10 cellular contexts compared by ENCODE assay signal in the genomic region with DNA sequence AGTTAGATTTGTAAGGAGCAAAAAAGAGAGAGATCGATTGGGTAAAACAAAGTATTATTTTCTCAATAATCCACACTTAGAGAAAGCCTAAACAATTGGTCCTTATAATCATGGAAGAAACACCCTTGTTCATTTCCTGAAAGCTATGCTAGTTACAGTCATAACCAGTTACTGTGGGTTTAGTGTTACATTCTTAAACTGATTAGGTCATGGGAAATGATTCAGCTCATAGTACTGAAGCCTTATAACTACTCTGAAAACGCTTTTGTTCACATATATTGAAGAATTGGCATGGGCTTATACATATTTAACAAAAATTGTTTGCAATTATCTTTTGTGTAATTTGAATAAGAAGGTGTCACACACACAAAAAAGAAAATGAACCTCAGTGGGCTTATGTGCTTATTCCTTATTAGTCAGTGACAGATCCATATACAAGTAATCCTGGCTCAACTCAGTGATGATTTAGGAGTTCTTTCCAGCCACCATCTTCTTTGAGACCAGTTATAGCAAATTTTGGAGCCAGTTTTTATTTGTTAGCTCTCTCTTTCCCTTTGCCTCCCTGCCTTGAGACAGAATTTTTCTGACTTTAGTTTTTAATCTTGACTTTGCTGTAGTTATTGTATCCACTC.
A peak's percentile ranks its signal among the peaks of the same experiment; 100 is the strongest.
DNase-seq lines count a peak whose midpoint lies in the region; ATAC-seq, FAIRE-seq and TF ChIP-seq lines count a peak whose summit lies in the region.
"Had no signal": no experiment of that assay in that cellular context is flagged by ENCODE, and none has a peak within 500 bp of the region (broad histone marks: within the 10 kb centered on the region; RNA-seq: fewer than 3 reads in every experiment).

No MANE protein-coding gene starts in this region.

- ATAC-seq in GM18498 (IDR thresholded peaks at IDR 0.05; ENCODE audit: unreplicated experiment), result peak; percentile 86
- peak; percentile 84 for ATAC-seq in HG02678 (IDR thresholded peaks at IDR 0.05; ENCODE audit: unreplicated experiment)

- intact Hi-C loops in kidney (cut with DNase I) (no loop called here), ovary (cut with DNase I) (no loop called here)
- intact Hi-C loops in activated CD4-positive, alpha-beta memory T cell treated with anti-CD3 and anti-CD28 coated beads for 36 hours (cut with micrococcal nuclease), result loop anchor here (1.0 to 2.0 kb wide), 7 partner anchors 51 to 361 kb away; a partner anchor contains a TSS

- H3K4me3 ChIP-seq in kidney (ENCODE audit: low read length in 2 of 2) (no peak overlapping the region), ovary (no peak overlapping the region)

- no peaks in the 10 kb centered on the region for H3K27me3 ChIP-seq in ovary

- POLR2A ChIA-PET in RWPE1 (lab: Yijun Ruan, JAX; ENCODE audit: low non-redundant PET), result no interaction called here
- POLR2A ChIA-PET in activated CD4-positive, alpha-beta memory T cell treated with anti-CD3 and anti-CD28 coated beads for 36 hours (lab: Charles Lee), result interaction anchor here (1.2 kb wide), 1 partner anchor 114 kb away, joined by 4 read pairs; no protein-coding TSS in a partner anchor

- peaks cover 8% of the 10 kb centered on the region for H3K27me3 Mint-ChIP-seq in activated CD4-positive, alpha-beta memory T cell treated with anti-CD3 and anti-CD28 coated beads for 36 hours

- no peak overlapping the region for H3K9ac ChIP-seq in kidney (ENCODE audit: low read length in 2 of 2)
- H3K9ac ChIP-seq: KMS-11 had no signal

- TF ChIP-seq EP300 in ovary (IDR thresholded peaks at IDR 0.05), result no peak

- no peak overlapping the region for H3K27ac ChIP-seq in RWPE1
- no peak overlapping the region for H3K27ac ChIP-seq in kidney (ENCODE audit: low read depth in 2 of 2, low read length in 2 of 2)
- no peak overlapping the region for H3K27ac ChIP-seq in ovary
- H3K27ac ChIP-seq: KMS-11 had no signal

- CTCF ChIA-PET in RWPE1 (lab: Yijun Ruan, JAX), result interaction anchor here (0.6 to 1.1 kb wide), 2 partner anchors 104 to 205 kb away, joined by 3 to 4 read pairs; no protein-coding TSS in a partner anchor
- CTCF ChIA-PET in activated CD4-positive, alpha-beta memory T cell treated with anti-CD3 and anti-CD28 coated beads for 36 hours (lab: Charles Lee), result interaction anchor here (0.6 to 1.1 kb wide), 3 partner anchors 8 to 199 kb away, joined by 3 to 5 read pairs (median 4); no protein-coding TSS in a partner anchor

- WGBS in ovary, 3 donors, result 47 to 56% (median 49%) methylated on average over 2 of the region's 2 CpGs

- no peaks in the 10 kb centered on the region for H3K36me3 Mint-ChIP-seq in activated CD4-positive, alpha-beta memory T cell treated with anti-CD3 and anti-CD28 coated beads for 36 hours
- H3K36me3 Mint-ChIP-seq: immature natural killer cell had no signal

- FAIRE-seq in kidney (lab: Jason Lieb, UNC), result peak; percentile 72

- no peaks in the 10 kb centered on the region for H3K9me3 ChIP-seq in kidney (ENCODE audit: control insufficient read depth in 1 of 2, low read length in 2 of 2)
- H3K9me3 ChIP-seq in ovary, result no peaks in the 10 kb centered on the region

- TF ChIP-seq POLR2A in ovary (IDR thresholded peaks at IDR 0.05), result no peak

- peak; percentile 85 for DNase-seq in RWPE1 (ENCODE audit: low spot score)
- no peak for DNase-seq in kidney
- DNase-seq in ovary, result no peak
- no peak for DNase-seq in central memory CD4-positive, alpha-beta T cell
- DNase-seq in stimulated activated CD4-positive, alpha-beta T cell treated with anti-CD3 and anti-CD28 coated beads, Interleukin-2, amount 100 ng/mL, for 48 hours, result no peak
- DNase-seq in activated CD4-positive, alpha-beta memory T cell treated with anti-CD3 and anti-CD28 coated beads for 36 hours, result no peak

- H3K36me3 ChIP-seq in kidney (ENCODE audit: control insufficient read depth in 1 of 2, insufficient read depth in 2 of 2, low read length in 2 of 2) (no peaks in the 10 kb centered on the region), ovary (no peaks in the 10 kb centered on the region)

- TF ChIP-seq CTCF in RWPE1 (conservative IDR thresholded peaks at IDR 0.05; ENCODE audit: low read depth) (no peak), kidney (IDR thresholded peaks at IDR 0.05; ENCODE audit: borderline replicate concordance, extremely low read depth, insufficient read depth) (no peak), ovary (IDR thresholded peaks at IDR 0.05) (no peak)

- peaks cover 19% of the 10 kb centered on the region for H3K4me1 Mint-ChIP-seq in activated CD4-positive, alpha-beta memory T cell treated with anti-CD3 and anti-CD28 coated beads for 36 hours (ENCODE audit: low read depth)

- H3K4me1 ChIP-seq in kidney (ENCODE audit: control insufficient read depth in 1 of 2, insufficient read depth in 1 of 2, low read depth in 1 of 2, low read length in 2 of 2) (no peaks in the 10 kb centered on the region), ovary (ENCODE audit: insufficient read depth) (no peaks in the 10 kb centered on the region)

- no peak overlapping the region for H3K27ac Mint-ChIP-seq in activated CD4-positive, alpha-beta memory T cell treated with anti-CD3 and anti-CD28 coated beads for 36 hours

- peaks cover 4% of the 10 kb centered on the region for H3K9me3 Mint-ChIP-seq in activated CD4-positive, alpha-beta memory T cell treated with anti-CD3 and anti-CD28 coated beads for 36 hours

- H3K4me3 Mint-ChIP-seq in activated CD4-positive, alpha-beta memory T cell treated with anti-CD3 and anti-CD28 coated beads for 36 hours, result no peak overlapping the region
- H3K4me3 Mint-ChIP-seq: immature natural killer cell had no signal
